1 cellular context compared by ENCODE assay signal in genomic region chr3:186594591-186595113, GRCh38.
TF ChIP-seq lines count a peak whose summit lies in the region.

No MANE protein-coding gene starts in this region.

TF ChIP-seq in HepG2, 621 proteins besides CTCF, POLR2A, EP300 and RAD21 (continued from another document and continues in another):
- TF ChIP-seq ZBTB34 (CRISPR knock-in tag; IDR thresholded peaks at IDR 0.05) (peak; percentile 75; the same call in 1 of the 2 replicates), TRAFD1 (CRISPR knock-in tag; IDR thresholded peaks at IDR 0.05; ENCODE audit: borderline replicate concordance) (no peak), NR2F6 (IDR thresholded peaks at IDR 0.05) (peak; percentile 75), NR2F6 (CRISPR knock-in tag; IDR thresholded peaks at IDR 0.05) (peak; percentile 75), SP4 (CRISPR knock-in tag; IDR thresholded peaks at IDR 0.05) (no peak), FOXK2 (IDR thresholded peaks at IDR 0.05) (no peak), DRAP1 (CRISPR knock-in tag; IDR thresholded peaks at IDR 0.05) (0 out of 2 replicates have a peak, but pooled peaks have one; percentile 7), REST (IDR thresholded peaks at IDR 0.05; ENCODE audit: borderline replicate concordance in 1 of 2, low read depth in 1 of 2, low read length in 2 of 2) (no peak), SRSF4 (IDR thresholded peaks at IDR 0.05; ENCODE audit: low read depth, low read length, poor library complexity, severe bottlenecking) (no peak), DDIT3 (CRISPR knock-in tag; IDR thresholded peaks at IDR 0.05) (no peak), ARID4A (CRISPR knock-in tag; IDR thresholded peaks at IDR 0.05; ENCODE audit: borderline replicate concordance) (peak; percentile 33; the same call in 1 of the 2 replicates), E2F1 (CRISPR knock-in tag; IDR thresholded peaks at IDR 0.05) (no peak), ZSCAN22 (CRISPR knock-in tag; IDR thresholded peaks at IDR 0.05) (no peak), CREBL2 (CRISPR knock-in tag; IDR thresholded peaks at IDR 0.05; ENCODE audit: borderline replicate concordance) (no peak), ZBTB25 (CRISPR knock-in tag; IDR thresholded peaks at IDR 0.05) (0 out of 2 replicates have a peak, but pooled peaks have one; percentile 5), PHF20 (CRISPR knock-in tag; IDR thresholded peaks at IDR 0.05) (no peak), ZFP36 (IDR thresholded peaks at IDR 0.05; ENCODE audit: borderline replicate concordance, low read depth, low read length, partially characterized antibody) (no peak), SSRP1 (CRISPR knock-in tag; IDR thresholded peaks at IDR 0.05) (no peak), ZNF737 (CRISPR knock-in tag; IDR thresholded peaks at IDR 0.05; ENCODE audit: borderline replicate concordance) (no peak), TMF1 (CRISPR knock-in tag; IDR thresholded peaks at IDR 0.05; ENCODE audit: low read depth) (no peak), SUZ12 (IDR thresholded peaks at IDR 0.05; ENCODE audit: low read depth, low read length) (no peak), NRL (CRISPR knock-in tag; IDR thresholded peaks at IDR 0.05; ENCODE audit: borderline replicate concordance) (no peak; the same call in 1 of the 2 replicates), SIN3A (IDR thresholded peaks at IDR 0.05; ENCODE audit: borderline replicate concordance, low read depth, low read length) (0 out of 2 replicates have a peak, but pooled peaks have one; percentile 44), ZNF770 (CRISPR knock-in tag; IDR thresholded peaks at IDR 0.05) (no peak), ZNF530 (CRISPR knock-in tag; IDR thresholded peaks at IDR 0.05; ENCODE audit: low read depth) (no peak), ZKSCAN8 (CRISPR knock-in tag; IDR thresholded peaks at IDR 0.05; ENCODE audit: borderline replicate concordance) (0 out of 2 replicates have a peak, but pooled peaks have one; percentile 41), HNF4G (IDR thresholded peaks at IDR 0.05; ENCODE audit: borderline replicate concordance, low read depth, low read length) (0 out of 2 replicates have a peak, but pooled peaks have one; percentile 8), HNF4G (CRISPR knock-in tag; IDR thresholded peaks at IDR 0.05; ENCODE audit: borderline replicate concordance, low read depth) (no peak)
